9 cellular contexts compared by ENCODE assay signal in the genomic region with DNA sequence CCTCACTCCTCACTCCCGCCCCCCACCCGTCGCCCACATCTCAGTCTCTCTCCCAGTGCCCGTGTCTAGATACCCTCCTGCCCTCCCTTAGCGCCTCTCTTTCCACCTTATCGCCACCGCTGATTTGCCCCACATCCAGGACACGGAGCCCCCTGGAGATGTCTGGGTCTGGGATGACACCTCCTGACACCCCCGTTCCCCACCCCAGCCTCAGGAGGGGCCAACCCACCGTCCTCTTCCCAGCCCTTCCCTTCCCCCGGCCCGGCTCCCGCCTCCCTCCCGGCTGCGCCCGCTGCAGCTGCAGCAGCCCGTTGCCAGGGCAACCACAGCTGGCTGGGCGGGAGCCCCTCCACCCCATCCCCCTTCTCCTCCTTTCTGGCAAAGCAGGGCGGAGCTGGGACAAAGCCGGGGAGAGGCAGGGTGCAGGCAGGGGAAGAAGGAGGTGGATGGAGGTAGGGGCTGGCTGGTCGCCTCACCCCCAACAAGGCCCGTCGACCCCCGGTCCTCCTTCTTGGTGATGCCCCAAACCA. TPM values are rescaled to one million over a fixed set of nuclear protein-coding genes. Genes with fewer than 3 reads are reported as not detected.
DNase-seq lines count a peak whose midpoint lies in the region; ATAC-seq and TF ChIP-seq lines count a peak whose summit lies in the region.
"Had no signal": no experiment of that assay in that cellular context is flagged by ENCODE, and none has a peak within 500 bp of the region (broad histone marks: within the 10 kb centered on the region; RNA-seq: fewer than 3 reads in every experiment).

No MANE protein-coding gene starts in this region.

- H3K4me3 Mint-ChIP-seq in MCF 10A (ENCODE audit: unreplicated experiment) = no peak overlapping the region
- no peak overlapping the region for H3K4me3 Mint-ChIP-seq in endothelial cell (ENCODE audit: unreplicated experiment)

- H3K4me1 ChIP-seq in mammary epithelial cell (ENCODE audit: insufficient read depth, low read length) = peaks cover 29% of the 10 kb centered on the region
- peaks cover 3 to 11% of the 10 kb centered on the region in 2 donors for H3K4me1 ChIP-seq in mucosa of rectum (ENCODE audit: control insufficient read depth in 2 of 2, insufficient read depth in 2 of 2, low read length in 2 of 2)

- no peaks in the 10 kb centered on the region for H3K79me2 ChIP-seq in mammary epithelial cell (ENCODE audit: insufficient read depth, low read length)

- H4K20me1 ChIP-seq in mammary epithelial cell (ENCODE audit: insufficient read depth, low read length) = no peaks in the 10 kb centered on the region

- intact Hi-C loops in MCF 10A (cut with micrococcal nuclease) (no loop called here), mammary epithelial cell (cut with micrococcal nuclease) (no loop called here)

- H3K36me3 Mint-ChIP-seq in MCF 10A (ENCODE audit: insufficient read depth, unreplicated experiment) (peaks cover 18% of the 10 kb centered on the region), endothelial cell (ENCODE audit: low read depth, unreplicated experiment) (peaks cover 7% of the 10 kb centered on the region)

- no peak overlapping the region for H3K4me3 ChIP-seq in mammary epithelial cell (replicated peaks in 1 of 3; ENCODE audit: insufficient read depth in 1 of 3, low read depth in 2 of 3, low read length in 3 of 3)
- peak overlapping the region; percentile 26 to 31 for H3K4me3 ChIP-seq in mucosa of rectum (ENCODE audit: low read length in 2 of 2)

- CTCF ChIA-PET in MCF 10A (lab: Yijun Ruan, JAX) = no interaction called here
- CTCF ChIA-PET in mammary epithelial cell (lab: Charles Lee; ENCODE audit: low non-redundant PET) = no interaction called here

- no peaks in the 10 kb centered on the region for H3K27me3 ChIP-seq in mammary epithelial cell (ENCODE audit: insufficient read depth, low read length)
- peaks cover 11 to 28% of the 10 kb centered on the region in 2 donors for H3K27me3 ChIP-seq in mucosa of rectum (ENCODE audit: control insufficient read depth in 2 of 2, insufficient read depth in 2 of 2, low read length in 2 of 2)

- dilution Hi-C loops in mammary epithelial cell (cut with HindIII; ENCODE audit: low sequenced_read_pairs) = no loop called here

- no peak overlapping the region for H3K4me2 ChIP-seq in mammary epithelial cell (ENCODE audit: insufficient read depth, low read depth, low read length)

- peaks cover 18% of the 10 kb centered on the region for H3K4me1 Mint-ChIP-seq in MCF 10A (ENCODE audit: insufficient read depth, unreplicated experiment)
- H3K4me1 Mint-ChIP-seq in endothelial cell (ENCODE audit: unreplicated experiment) = peaks cover 7% of the 10 kb centered on the region

- POLR2A ChIA-PET in MCF 10A (lab: Yijun Ruan, JAX) = no interaction called here

- H3K9me3 ChIP-seq in mammary epithelial cell (replicated peaks; ENCODE audit: insufficient read depth, low read length) = no peaks in the 10 kb centered on the region
- no peaks in the 10 kb centered on the region for H3K9me3 ChIP-seq in mucosa of rectum (ENCODE audit: control insufficient read depth in 2 of 2, low read length in 2 of 2)

- no TSS peak for BruUV-seq in MCF 10A (replicated peaks; lab: Mats Ljungman, UMichigan)
- BruUV-seq in mammary epithelial cell (replicated peaks; lab: Mats Ljungman, UMichigan) = no TSS peak

- DNase-seq in MCF 10A (ENCODE audit: unreplicated experiment) (no peak), mammary epithelial cell (no peak), endothelial cell (ENCODE audit: low spot score) (peak; percentile 61)
- no peak for DNase-seq in stimulated activated CD4-positive, alpha-beta T cell treated with anti-CD3 and anti-CD28 coated beads, Interleukin-12 subunit alpha, Interleukin-12 subunit beta, amount 100 ng/mL, for 4 hours
- no peak for DNase-seq in stimulated activated CD8-positive, alpha-beta memory T cell treated with anti-CD3 and anti-CD28 coated beads, Interleukin-4, amount 100 ng/mL, for 48 hours
- DNase-seq: stimulated activated naive CD8-positive, alpha-beta T cell treated with anti-CD3 and anti-CD28 coated beads, Interleukin-15, amount 100 ng/mL, for 72 hours had no signal

- H3K27ac Mint-ChIP-seq in MCF 10A (ENCODE audit: low read depth, unreplicated experiment) = peak overlapping the region; percentile 73
- H3K27ac Mint-ChIP-seq in endothelial cell (ENCODE audit: unreplicated experiment) = peak overlapping the region; percentile 15

- WGBS in mammary epithelial cell (ENCODE audit: low coverage, missing lambda C conversion rate) = 33% methylated on average over 3 of the region's 24 CpGs

- H3K27me3 Mint-ChIP-seq in MCF 10A (ENCODE audit: insufficient read depth, unreplicated experiment) (no peaks in the 10 kb centered on the region), endothelial cell (ENCODE audit: unreplicated experiment) (peaks cover 22% of the 10 kb centered on the region)

- in situ Hi-C loops in mammary epithelial cell (cut with MboI; ENCODE audit: low sequenced_read_pairs in 2 of 2) = no loop called here

- H3K27ac ChIP-seq in mammary epithelial cell (ENCODE audit: insufficient read depth, low read depth, low read length) = no peak overlapping the region
- peak overlapping the region; percentile 54 to 68 for H3K27ac ChIP-seq in mucosa of rectum (ENCODE audit: low read depth in 2 of 2, low read length in 2 of 2)

- no peak overlapping the region for H2AFZ ChIP-seq in mammary epithelial cell (ENCODE audit: low read depth, low read length)

- H3K9me3 Mint-ChIP-seq in MCF 10A (ENCODE audit: unreplicated experiment) (no peaks in the 10 kb centered on the region), endothelial cell (ENCODE audit: unreplicated experiment) (no peaks in the 10 kb centered on the region)

- ATAC-seq in GM19324 (IDR thresholded peaks at IDR 0.05; ENCODE audit: low FRiP score, unreplicated experiment) = no peak
- ATAC-seq in GM19397 (IDR thresholded peaks at IDR 0.05; ENCODE audit: unreplicated experiment) = no peak
- ATAC-seq: stimulated activated naive CD8-positive, alpha-beta T cell treated with anti-CD3 and anti-CD28 coated beads, Interleukin-15, amount 100 ng/mL, for 72 hours had no signal

- H3K9ac ChIP-seq in mammary epithelial cell (ENCODE audit: insufficient read depth, low read length) (no peak overlapping the region), mucosa of rectum (ENCODE audit: low read depth in 1 of 2, low read length in 2 of 2) (peak overlapping the region in 1 of 2 donors; percentile 37)

- TF ChIP-seq CTCF in MCF 10A (IDR thresholded peaks at IDR 0.05; ENCODE audit: unreplicated experiment) (no peak), mammary epithelial cell (conservative IDR thresholded peaks at IDR 0.05 in 1 of 2, IDR thresholded peaks at IDR 0.05 in 1 of 2; ENCODE audit: extremely low read depth in 1 of 2, insufficient read depth in 1 of 2, low read depth in 1 of 2, low read length in 2 of 2) (no peak), endothelial cell (IDR thresholded peaks at IDR 0.05; ENCODE audit: unreplicated experiment) (no peak)

- peaks cover 1% of the 10 kb centered on the region for H3K36me3 ChIP-seq in mammary epithelial cell (ENCODE audit: insufficient read depth, low read length)
- peaks cover 7 to 11% of the 10 kb centered on the region in 2 donors for H3K36me3 ChIP-seq in mucosa of rectum (ENCODE audit: control insufficient read depth in 2 of 2, insufficient read depth in 2 of 2, low read length in 2 of 2)

RNA-seq across cellular contexts. Expression of a gene that starts 13.5 kb away (rescaled TPM):
- 1.0 and 1.2 TPM in 2 replicates for total RNA-seq in MCF 10A (2022)
- 1 to 10 TPM; 3.0 to 6.2 TPM for total RNA-seq in mammary epithelial cell
- polyA plus RNA-seq in mammary epithelial cell = 1.6 TPM
- not detected for polyA minus RNA-seq in mammary epithelial cell
- total RNA-seq in endothelial cell (ENCODE audit: unreplicated experiment) = 6.0 TPM

RNA-seq across cellular contexts. Expression of a gene that starts 45.7 kb away (rescaled TPM):
- total RNA-seq in MCF 10A (2022) (not detected in 2 replicates), mammary epithelial cell (10 to 100 TPM in 1 of 2 donors, 1 to 10 TPM in 1; 4.2 to 10.2 TPM), endothelial cell (ENCODE audit: unreplicated experiment) (2.1 TPM)
- polyA plus RNA-seq in mammary epithelial cell = 3.4 TPM
- polyA minus RNA-seq in mammary epithelial cell = not detected

RNA-seq across cellular contexts. Expression of a gene that starts 53.9 kb away (rescaled TPM):
- total RNA-seq in MCF 10A (2022) = 277 and 333 TPM in 2 replicates
- 100 to 1,000 TPM; 775 to 871 TPM for total RNA-seq in mammary epithelial cell
- 333 TPM for polyA plus RNA-seq in mammary epithelial cell
- 334 TPM for polyA minus RNA-seq in mammary epithelial cell
- total RNA-seq in endothelial cell (ENCODE audit: unreplicated experiment) = 93.4 TPM

Comparison
In these comparisons a context has a peak if more than half of its experiments do, and no peak if none do; other contexts are left out.
1. H3K4me3 ChIP-seq: peak in mucosa of rectum (2 of 2); none in mammary epithelial cell (0 of 3).